25 cellular contexts compared by ENCODE assay signal in genomic region chr12:68854554-68854953, GRCh38. TPM values are rescaled to one million over a fixed set of nuclear protein-coding genes. Genes with fewer than 3 reads are reported as not detected.
DNase-seq lines count a peak whose midpoint lies in the region; ATAC-seq, FAIRE-seq and TF ChIP-seq lines count a peak whose summit lies in the region.
"Had no signal": no experiment of that assay in that cellular context is flagged by ENCODE, and none has a peak within 500 bp of the region (broad histone marks: within the 10 kb centered on the region; RNA-seq: fewer than 3 reads in every experiment).

No MANE protein-coding gene starts in this region.

- peak in 1 of 2 donors; percentile 23 for ATAC-seq in activated T-cell treated with anti-CD3 and anti-CD28 coated beads, Interleukin-2, amount 50 U/mL, for 72 hours (replicated peaks in 1 of 2)
- no peak for ATAC-seq in activated T-cell treated with anti-CD3 and anti-CD28 coated beads, Interleukin-2, amount 50 U/mL, for 4 hours
- no peak for ATAC-seq in Panc1
- no peak; the same call in 2 of the 3 replicates for ATAC-seq in GM12878

- H2AFZ ChIP-seq in GM12878 (ENCODE audit: control insufficient read depth, low read depth, low read length), result no peak overlapping the region
- H2AFZ ChIP-seq: GM23248 had no signal

- no peak overlapping the region for H3K4me3 Mint-ChIP-seq in activated T-cell treated with anti-CD3 and anti-CD28 coated beads, Interleukin-2, amount 50 U/mL, for 72 hours
- no peak overlapping the region for H3K4me3 Mint-ChIP-seq in activated T-cell treated with anti-CD3 and anti-CD28 coated beads, Interleukin-2, amount 50 U/mL, for 4 hours
- H3K4me3 Mint-ChIP-seq in nephron progenitor cell, result no peak overlapping the region
- H3K4me3 Mint-ChIP-seq: CD14-positive monocyte; CD4-positive, alpha-beta T cell; CD8-positive, alpha-beta memory T cell had no signal

- in situ Hi-C loops in Panc1 (cut with HindIII; ENCODE audit: low pct_unique_long_range_greater_than_20kb, low sequenced_read_pairs) (no loop called here), GM12878 (cut with MboI) (no loop called here)

- TSS peak; percentile 83 for BruUV-seq in Panc1 (replicated peaks; lab: Mats Ljungman, UMichigan)
- BruUV-seq in GM12878 (replicated peaks; lab: Mats Ljungman, UMichigan), result TSS peak; percentile 72

- TF ChIP-seq RAD21 in GM12878 (IDR thresholded peaks at IDR 0.05; ENCODE audit: insufficient read depth, low read depth, low read length), result no peak

- no peaks in the 10 kb centered on the region for H4K20me1 ChIP-seq in GM12878 (ENCODE audit: control insufficient read depth, insufficient read depth)

- peak overlapping the region; percentile 2 for H3K27ac Mint-ChIP-seq in activated T-cell treated with anti-CD3 and anti-CD28 coated beads, Interleukin-2, amount 50 U/mL, for 72 hours
- peak overlapping the region; percentile 20 for H3K27ac Mint-ChIP-seq in nephron progenitor cell
- H3K27ac Mint-ChIP-seq: CD4-positive, alpha-beta T cell; CD8-positive, alpha-beta memory T cell had no signal

- RAD21 ChIA-PET in GM12878 (lab: Charles Lee; ENCODE audit: unreplicated experiment), result no interaction called here

- POLR2A ChIA-PET in Panc1 (lab: Charles Lee), result no interaction called here
- POLR2A ChIA-PET in GM12878 (lab: Charles Lee), result interaction anchor here (0.8 kb wide), 1 partner anchor 12 kb away, joined by 3 read pairs; no protein-coding TSS in a partner anchor

- H3K4me2 ChIP-seq in GM12878 (ENCODE audit: control insufficient read depth, insufficient read depth), result no peak overlapping the region
- H3K4me2 ChIP-seq: A549; BLaER1 treated with 17β-estradiol and CSF1 and Interleukin-3, amounts not matched to agents 10 nM and 100 nM had no signal

- no peaks in the 10 kb centered on the region for H3K27me3 Mint-ChIP-seq in activated T-cell treated with anti-CD3 and anti-CD28 coated beads, Interleukin-2, amount 50 U/mL, for 72 hours (ENCODE audit: low read depth)
- H3K27me3 Mint-ChIP-seq in activated T-cell treated with anti-CD3 and anti-CD28 coated beads, Interleukin-2, amount 50 U/mL, for 4 hours (ENCODE audit: low read depth), result peaks cover 4% of the 10 kb centered on the region
- peaks cover 3% of the 10 kb centered on the region for H3K27me3 Mint-ChIP-seq in nephron progenitor cell (ENCODE audit: low read depth, poor library complexity)
- H3K27me3 Mint-ChIP-seq: CD4-positive, alpha-beta T cell had no signal

- SMC1A ChIA-PET in GM12878 (lab: Charles Lee; ENCODE audit: uncharacterized antibody, unreplicated experiment), result interaction anchor here (0.8 to 1.5 kb wide), 2 partner anchors 45 to 367 kb away, joined by 3 read pairs; no protein-coding TSS in a partner anchor

- H3K4me1 ChIP-seq in Panc1 (ENCODE audit: control insufficient read depth, insufficient read depth, low read length) (no peaks in the 10 kb centered on the region), GM12878 (ENCODE audit: control insufficient read depth, insufficient read depth, low read length) (no peaks in the 10 kb centered on the region)
- H3K4me1 ChIP-seq: A549, BE2C had no signal

- H3K4me1 Mint-ChIP-seq in activated T-cell treated with anti-CD3 and anti-CD28 coated beads, Interleukin-2, amount 50 U/mL, for 72 hours (ENCODE audit: low read depth), result peaks cover 27% of the 10 kb centered on the region
- peaks cover 2% of the 10 kb centered on the region for H3K4me1 Mint-ChIP-seq in activated T-cell treated with anti-CD3 and anti-CD28 coated beads, Interleukin-2, amount 50 U/mL, for 4 hours (ENCODE audit: low read depth)
- H3K4me1 Mint-ChIP-seq in nephron progenitor cell, result no peaks in the 10 kb centered on the region
- H3K4me1 Mint-ChIP-seq: CD14-positive monocyte; CD8-positive, alpha-beta memory T cell had no signal

- TF ChIP-seq CTCF in Panc1 (IDR thresholded peaks at IDR 0.05) (no peak), GM12878 (IDR thresholded peaks at IDR 0.05 in 2 of 3, conservative IDR thresholded peaks at IDR 0.05 in 1 of 3; ENCODE audit: control insufficient read depth in 2 of 3, extremely low read depth in 1 of 3, insufficient read depth in 1 of 3, low read depth in 3 of 3, low read length in 3 of 3) (no peak), nephron progenitor cell (IDR thresholded peaks at IDR 0.05) (no peak), dorsolateral prefrontal cortex (IDR thresholded peaks at IDR 0.05 in 54 of 56, conservative IDR thresholded peaks at IDR 0.05 in 2 of 56; ENCODE audit: low read depth in 1 of 56, partially characterized antibody in 56 of 56) (no peak)

- no peaks in the 10 kb centered on the region for H3K36me3 Mint-ChIP-seq in activated T-cell treated with anti-CD3 and anti-CD28 coated beads, Interleukin-2, amount 50 U/mL, for 72 hours (ENCODE audit: insufficient read depth in 2 of 2)
- peaks cover 16% of the 10 kb centered on the region for H3K36me3 Mint-ChIP-seq in activated T-cell treated with anti-CD3 and anti-CD28 coated beads, Interleukin-2, amount 50 U/mL, for 4 hours (ENCODE audit: insufficient read depth)
- H3K36me3 Mint-ChIP-seq in nephron progenitor cell (ENCODE audit: low read depth), result no peaks in the 10 kb centered on the region

- H3K27ac ChIP-seq in Panc1 (ENCODE audit: low read length) (no peak overlapping the region), GM12878 (ENCODE audit: control insufficient read depth, insufficient read depth) (no peak overlapping the region), dorsolateral prefrontal cortex (no peak overlapping the region)
- H3K27ac ChIP-seq: A549; BLaER1 treated with 17β-estradiol and CSF1 and Interleukin-3, amounts not matched to agents 10 nM and 100 nM; GM23248 had no signal

- no peak for TF ChIP-seq EP300 in GM12878 (IDR thresholded peaks at IDR 0.05; ENCODE audit: borderline replicate concordance in 1 of 2, control insufficient read depth in 1 of 2, low read depth in 2 of 2, low read length in 2 of 2)

- H3K9ac ChIP-seq in GM12878 (ENCODE audit: control insufficient read depth, insufficient read depth, low read length), result no peak overlapping the region
- H3K9ac ChIP-seq: BLaER1 treated with 17β-estradiol and CSF1 and Interleukin-3, amounts not matched to agents 10 nM and 100 nM; GM23248 had no signal

- 81% methylated on average over 3 of the region's 3 CpGs for WGBS in GM12878 (ENCODE audit: insufficient coverage, insufficient replicate concordance, low lambda C conversion rate, missing lambda C conversion rate)

- H3K36me3 ChIP-seq in Panc1 (ENCODE audit: control insufficient read depth, insufficient read depth, low read length) (no peaks in the 10 kb centered on the region), GM12878 (ENCODE audit: control insufficient read depth in 2 of 2, insufficient read depth in 2 of 2, low read length in 1 of 2) (no peaks in the 10 kb centered on the region)
- H3K36me3 ChIP-seq: BE2C had no signal

- H3K79me2 ChIP-seq in GM12878 (ENCODE audit: control insufficient read depth, insufficient read depth, low read length), result no peaks in the 10 kb centered on the region

- FAIRE-seq in GM12878 (lab: Jason Lieb, UNC), result no peak
- FAIRE-seq: A549, GM12892, GM19239, H1 had no signal

- CTCF ChIA-PET in Panc1 (lab: Charles Lee), result no interaction called here
- CTCF ChIA-PET in GM12878 (lab: Yijun Ruan, JAX), result interaction anchor here (1.3 to 2.5 kb wide), 3 partner anchors 8 to 215 kb away, joined by 3 to 7 read pairs (median 4); no protein-coding TSS in a partner anchor

- intact Hi-C loops in Panc1 (cut with micrococcal nuclease; ENCODE audit: unreplicated experiment), result no loop called here
- intact Hi-C loops in GM12878 (cut with micrococcal nuclease; ENCODE audit: unreplicated experiment), result no loop called here
- intact Hi-C loops in dorsolateral prefrontal cortex (cut with DNase I), result loop anchor here in 1 of 2 donors (10.0 kb wide), 1 partner anchor 380 kb away; the partner anchor contains the start of gene CPSF6

- H3K27me3 ChIP-seq in Panc1 (ENCODE audit: control insufficient read depth, insufficient read depth, low read length) (no peaks in the 10 kb centered on the region), GM12878 (replicated peaks in 1 of 2; ENCODE audit: control insufficient read depth in 2 of 2, insufficient read depth in 2 of 2, low read length in 1 of 2) (no peaks in the 10 kb centered on the region), dorsolateral prefrontal cortex (no peaks in the 10 kb centered on the region)
- H3K27me3 ChIP-seq: BLaER1 treated with 17β-estradiol and CSF1 and Interleukin-3, amounts not matched to agents 10 nM and 100 nM had no signal

- no peaks in the 10 kb centered on the region for H3K9me3 Mint-ChIP-seq in activated T-cell treated with anti-CD3 and anti-CD28 coated beads, Interleukin-2, amount 50 U/mL, for 72 hours
- no peaks in the 10 kb centered on the region for H3K9me3 Mint-ChIP-seq in activated T-cell treated with anti-CD3 and anti-CD28 coated beads, Interleukin-2, amount 50 U/mL, for 4 hours
- no peaks in the 10 kb centered on the region for H3K9me3 Mint-ChIP-seq in nephron progenitor cell
- H3K9me3 Mint-ChIP-seq: CD14-positive monocyte; CD4-positive, alpha-beta T cell; CD8-positive, alpha-beta memory T cell had no signal

- DNase-seq in activated T-cell treated with anti-CD3 and anti-CD28 coated beads, Interleukin-2, amount 50 U/mL, for 72 hours, result no peak
- DNase-seq in activated T-cell treated with anti-CD3 and anti-CD28 coated beads, Interleukin-2, amount 50 U/mL, for 4 hours, result no peak
- DNase-seq in Panc1 (ENCODE audit: low read depth, low spot score) (no peak), GM12878 (ENCODE audit: low read depth, low spot score) (no peak), nephron progenitor cell (no peak), dorsolateral prefrontal cortex (no peak), NCI-H2227 (lab: John Stamatoyannopoulos, UW; ENCODE audit: unreplicated experiment) (no peak)
- DNase-seq: 8988T; ACHN; AML-193; BE2C; CD4-positive, alpha-beta T cell; CD8-positive, alpha-beta memory T cell; DMS53; DMS79 treated with DMSO at 0.1 percent for 48 hours; GF-D8; GM23248; H7; HCEC 1CT had no signal

- H3K9me3 ChIP-seq in Panc1 (ENCODE audit: control insufficient read depth, insufficient read depth, low read depth, low read length) (no peaks in the 10 kb centered on the region), GM12878 (replicated peaks; ENCODE audit: control insufficient read depth, insufficient read depth, low read length) (no peaks in the 10 kb centered on the region)
- H3K9me3 ChIP-seq: A549; BE2C; BLaER1 treated with 17β-estradiol and CSF1 and Interleukin-3, amounts not matched to agents 10 nM and 100 nM had no signal

- no peak for TF ChIP-seq POLR2A in GM12878 (IDR thresholded peaks at IDR 0.05; ENCODE audit: low read depth, low read length)

- no peak overlapping the region for H3K4me3 ChIP-seq in Panc1 (ENCODE audit: low read depth in 2 of 2, low read length in 2 of 2)
- no peak overlapping the region for H3K4me3 ChIP-seq in GM12878
- no peak overlapping the region for H3K4me3 ChIP-seq in dorsolateral prefrontal cortex
- H3K4me3 ChIP-seq: A549; BLaER1 treated with 17β-estradiol and CSF1 and Interleukin-3, amounts not matched to agents 10 nM and 100 nM; GM23248 had no signal

RNA-seq across cellular contexts. Expression of gene MDM2, which starts 46.6 kb away (rescaled TPM):
- total RNA-seq in activated T-cell treated with anti-CD3 and anti-CD28 coated beads, Interleukin-2, amount 50 U/mL, for 72 hours, result 100 to 1,000 TPM; 191 to 225 TPM
- 100 to 1,000 TPM; 111 to 129 (median 127) TPM for total RNA-seq in activated T-cell treated with anti-CD3 and anti-CD28 coated beads, Interleukin-2, amount 50 U/mL, for 4 hours
- 101 TPM for total RNA-seq in Panc1 (2021; ENCODE audit: unreplicated experiment)
- polyA plus RNA-seq in Panc1 (2012; ENCODE audit: insufficient read length), result 11.8 TPM
- 439 and 462 TPM in 2 replicates for total RNA-seq in GM12878 (2013; cell fraction: nucleolus; rRNA removed)
- total RNA-seq in GM12878 (2014; rRNA removed), result 88.1 and 113 TPM in 2 replicates
- 158 and 173 TPM in 2 replicates for total RNA-seq in GM12878 (2014; rRNA removed; fragmentation: Illumina TruSeq; extraction: Trizol)
- 164 and 174 TPM in 2 replicates for total RNA-seq in GM12878 (2021)
- 27.8 TPM for polyA plus RNA-seq in GM12878 (2011; ENCODE audit: low read depth)
- polyA plus RNA-seq in GM12878 (2011; rRNA removed), result 82.0 and 136 TPM in 2 replicates
- 28.3 and 34.4 TPM in 2 replicates for polyA plus RNA-seq in GM12878 (2011; cell fraction: cytosol; rRNA removed)
- polyA plus RNA-seq in GM12878 (2011; cell fraction: nucleus; rRNA removed), result 41.5 and 94.7 TPM in 2 replicates
- 55.6 and 89.6 TPM in 2 replicates for polyA plus RNA-seq in GM12878 (2012)
- polyA plus RNA-seq in GM12878 (2014; fragmentation: Illumina TruSeq; extraction: Trizol), result 75.8 and 104 TPM in 2 replicates
- polyA plus RNA-seq in GM12878 (2014; fragmentation: Nextera tagmentation; extraction: Ambion mirVana), result 10 to 100 TPM; 48.2 to 65.8 TPM
- 56.8 and 77.8 TPM in 2 replicates for polyA plus RNA-seq in GM12878 (2014; rRNA removed)
- 100 to 1,000 TPM; 145 to 171 TPM for polyA plus RNA-seq in GM12878 (2016; fragmentation: Nextera tagmentation; extraction: Ambion mirVana)
- polyA minus RNA-seq in GM12878 (2011; rRNA and poly(A)+ RNA removed), result 154 and 263 TPM in 2 replicates
- 97.2 and 107 TPM in 2 replicates for polyA minus RNA-seq in GM12878 (2011; cell fraction: cytosol; rRNA and poly(A)+ RNA removed)
- polyA minus RNA-seq in GM12878 (2011; cell fraction: nucleus; rRNA and poly(A)+ RNA removed), result 157 and 218 TPM in 2 replicates
- 100 to 1,000 TPM in 26 of 120 experiments, 10 to 100 TPM in 94; 64.6 to 129 (median 89.8) TPM for total RNA-seq in dorsolateral prefrontal cortex
